8 cellular contexts compared by ENCODE assay signal in genomic region chr11:67347964-67348749, GRCh38. TPM values are rescaled to one million over a fixed set of nuclear protein-coding genes. Genes with fewer than 3 reads are reported as not detected.
DNase-seq lines count a peak whose midpoint lies in the region; ATAC-seq and TF ChIP-seq lines count a peak whose summit lies in the region.
"Had no signal": no experiment of that assay in that cellular context is flagged by ENCODE, and none has a peak within 500 bp of the region (broad histone marks: within the 10 kb centered on the region; RNA-seq: fewer than 3 reads in every experiment).

No MANE protein-coding gene starts in this region.

- intact Hi-C loops in Caco-2 (cut with micrococcal nuclease; ENCODE audit: unreplicated experiment) = no loop called here
- intact Hi-C loops in thyroid gland (cut with DNase I) = loop anchor here (5.0 kb wide), 1 partner anchor 34 kb away; no protein-coding TSS in a partner anchor

- DNase-seq in Caco-2 (peak; percentile 69 to 74), NCI-H82 treated with DMSO at 0.1 percent for 48 hours (lab: John Stamatoyannopoulos, UW; ENCODE audit: unreplicated experiment) (peak; percentile 88), fibroblast of lung (ENCODE audit: low read depth in 2 of 2) (peak; percentile 40 to 56), thyroid gland (no peak)
- no peak for DNase-seq in activated CD8-positive, alpha-beta memory T cell treated with anti-CD3 and anti-CD28 coated beads, Interleukin-2, amount 50 U/mL, for 4 hours
- DNase-seq: NCI-H446, retina had no signal

- no peaks in the 10 kb centered on the region for H4K20me1 ChIP-seq in fibroblast of lung (ENCODE audit: control insufficient read depth, extremely low read depth, insufficient read depth, low read length)

- peak overlapping the region; percentile 8 for H3K4me3 Mint-ChIP-seq in Caco-2 (ENCODE audit: unreplicated experiment)

- no peak for TF ChIP-seq POLR2A in thyroid gland (IDR thresholded peaks at IDR 0.05)

- H3K27ac ChIP-seq in fibroblast of lung (ENCODE audit: insufficient read depth, low read length) (no peak overlapping the region), thyroid gland (no peak overlapping the region)

- peaks cover 4% of the 10 kb centered on the region for H3K79me2 ChIP-seq in fibroblast of lung (ENCODE audit: control insufficient read depth, insufficient read depth, low read length)

- no peaks in the 10 kb centered on the region for H3K9me3 Mint-ChIP-seq in Caco-2 (ENCODE audit: unreplicated experiment)

- 76 to 89% methylated on average over 11 of the region's 11 CpGs for WGBS in thyroid gland, 2 donors

- H3K36me3 Mint-ChIP-seq in Caco-2 (ENCODE audit: insufficient read depth, unreplicated experiment) = peaks cover 9% of the 10 kb centered on the region

- H3K4me2 ChIP-seq in fibroblast of lung (ENCODE audit: extremely low read depth, insufficient read depth, low read length) = no peak overlapping the region

- H3K4me3 ChIP-seq in Caco-2 (ENCODE audit: low read depth, low read length) = no peak overlapping the region
- no peak overlapping the region for H3K4me3 ChIP-seq in fibroblast of lung (replicated peaks in 1 of 4; ENCODE audit: control extremely low read depth in 1 of 4, insufficient read depth in 1 of 4, low read depth in 3 of 4, low read length in 4 of 4)
- no peak overlapping the region for H3K4me3 ChIP-seq in thyroid gland (replicated peaks in 1 of 3)

- CTCF ChIA-PET in Caco-2 (lab: Charles Lee) = interaction anchor here (1.1 to 17.9 kb wide), 3 partner anchors 10 to 34 kb away, joined by 3 to 775 read pairs (median 55); partner anchors contain the start of gene CLCF1

- peaks cover 41% of the 10 kb centered on the region for H3K4me1 ChIP-seq in Caco-2
- H3K4me1 ChIP-seq in fibroblast of lung (ENCODE audit: control insufficient read depth, extremely low read depth, insufficient read depth, low read length) = peaks cover 12% of the 10 kb centered on the region
- H3K4me1 ChIP-seq in thyroid gland = peaks cover 21 to 33% of the 10 kb centered on the region in 2 donors

- TF ChIP-seq CTCF in Caco-2 (IDR thresholded peaks at IDR 0.05; ENCODE audit: insufficient read depth in 1 of 2, low read depth in 1 of 2, low read length in 1 of 2, severe bottlenecking in 1 of 2, unreplicated experiment in 1 of 2) (no peak), fibroblast of lung (conservative IDR thresholded peaks at IDR 0.05 in 1 of 2, IDR thresholded peaks at IDR 0.05 in 1 of 2; ENCODE audit: low read depth in 1 of 2, low read length in 2 of 2) (no peak), thyroid gland (IDR thresholded peaks at IDR 0.05) (no peak)

- H3K9ac ChIP-seq in fibroblast of lung (ENCODE audit: insufficient read depth, low read length) = no peak overlapping the region

- no TSS peak for BruUV-seq in Caco-2 (replicated peaks; lab: Mats Ljungman, UMichigan)

- H3K27me3 Mint-ChIP-seq in Caco-2 (ENCODE audit: insufficient read depth, unreplicated experiment) = no peaks in the 10 kb centered on the region

- ATAC-seq in HG03108 (IDR thresholded peaks at IDR 0.05; ENCODE audit: unreplicated experiment) = no peak

- H3K27me3 ChIP-seq in Caco-2 (replicated peaks; ENCODE audit: control insufficient read depth, insufficient read depth, low read length) = no peaks in the 10 kb centered on the region
- H3K27me3 ChIP-seq in fibroblast of lung (ENCODE audit: control insufficient read depth, insufficient read depth, low read length) = no peaks in the 10 kb centered on the region
- H3K27me3 ChIP-seq in thyroid gland = no peaks in the 10 kb centered on the region

- no peak overlapping the region for H2AFZ ChIP-seq in fibroblast of lung (ENCODE audit: low read length)

- H3K27ac Mint-ChIP-seq in Caco-2 (ENCODE audit: unreplicated experiment) = peak overlapping the region; percentile 28

- POLR2A ChIA-PET in Caco-2 (lab: Charles Lee) = no interaction called here

- H3K36me3 ChIP-seq in Caco-2 (ENCODE audit: control insufficient read depth, insufficient read depth, low read length) (no peaks in the 10 kb centered on the region), fibroblast of lung (ENCODE audit: control insufficient read depth, insufficient read depth, low read length) (peaks cover 1% of the 10 kb centered on the region), thyroid gland (no peaks in the 10 kb centered on the region)

- no peaks in the 10 kb centered on the region for H3K9me3 ChIP-seq in Caco-2
- no peaks in the 10 kb centered on the region for H3K9me3 ChIP-seq in fibroblast of lung (ENCODE audit: control insufficient read depth, insufficient read depth, low read depth, low read length)
- no peaks in the 10 kb centered on the region for H3K9me3 ChIP-seq in thyroid gland

- H3K4me1 Mint-ChIP-seq in Caco-2 (ENCODE audit: low read depth, unreplicated experiment) = peaks cover 35% of the 10 kb centered on the region

RNA-seq across cellular contexts. Expression of gene POLD4, which starts 5.2 kb away (rescaled TPM):
- total RNA-seq in Caco-2 (2022) (29.8 and 30.8 TPM in 2 replicates), fibroblast of lung (28.5 and 32.4 TPM in 2 replicates), thyroid gland (100 to 1,000 TPM in 1 of 4 donors, 10 to 100 TPM in 3; 38.6 to 105 (median 60.6) TPM)
- 33.3 and 36.3 TPM in 2 replicates for polyA plus RNA-seq in fibroblast of lung
- polyA plus RNA-seq in fibroblast of lung (2012) = 81.4 and 86.9 TPM in 2 replicates
- 12.6 and 12.9 TPM in 2 replicates for polyA minus RNA-seq in fibroblast of lung (ENCODE audit: low replicate concordance)

RNA-seq across cellular contexts. Expression of gene CLCF1, which starts 25.2 kb away (rescaled TPM):
- total RNA-seq in Caco-2 (2022) = 4.5 and 5.8 TPM in 2 replicates
- 2.3 and 3.6 TPM in 2 replicates for total RNA-seq in fibroblast of lung
- 6.0 and 6.5 TPM in 2 replicates for polyA plus RNA-seq in fibroblast of lung
- 5.9 and 6.7 TPM in 2 replicates for polyA plus RNA-seq in fibroblast of lung (2012)
- 10.7 and 14.4 TPM in 2 replicates for polyA minus RNA-seq in fibroblast of lung (ENCODE audit: low replicate concordance)
- total RNA-seq in thyroid gland = 1 to 10 TPM; 4.3 to 9.4 (median 6.9) TPM

RNA-seq across cellular contexts. Expression of gene RAD9A, which starts 43.6 kb away (rescaled TPM):
- 55.1 and 63.5 TPM in 2 replicates for total RNA-seq in Caco-2 (2022)
- 3.8 and 6.4 TPM in 2 replicates for total RNA-seq in fibroblast of lung
- polyA plus RNA-seq in fibroblast of lung = 3.5 and 5.9 TPM in 2 replicates
- polyA plus RNA-seq in fibroblast of lung (2012) = 5.5 and 9.3 TPM in 2 replicates
- 5.2 and 6.4 TPM in 2 replicates for polyA minus RNA-seq in fibroblast of lung (ENCODE audit: low replicate concordance)
- total RNA-seq in thyroid gland = 10 to 100 TPM; 22.7 to 38.0 (median 31.0) TPM

RNA-seq across cellular contexts. Expression of gene SSH3, which starts 44.8 kb away (rescaled TPM):
- total RNA-seq in Caco-2 (2022) (81.2 and 89.6 TPM in 2 replicates), fibroblast of lung (11.3 and 15.7 TPM in 2 replicates), thyroid gland (10 to 100 TPM; 50.5 to 59.9 (median 54.4) TPM)
- polyA plus RNA-seq in fibroblast of lung = 6.9 and 7.5 TPM in 2 replicates
- 28.9 and 30.6 TPM in 2 replicates for polyA plus RNA-seq in fibroblast of lung (2012)
- polyA minus RNA-seq in fibroblast of lung (ENCODE audit: low replicate concordance) = 15.6 and 18.8 TPM in 2 replicates

RNA-seq across cellular contexts. Expression of gene PPP1CA, which starts 53.5 kb away (rescaled TPM):
- 384 and 389 TPM in 2 replicates for total RNA-seq in Caco-2 (2022)
- total RNA-seq in fibroblast of lung = 90.7 and 104 TPM in 2 replicates
- polyA plus RNA-seq in fibroblast of lung = 135 and 218 TPM in 2 replicates
- 147 and 213 TPM in 2 replicates for polyA plus RNA-seq in fibroblast of lung (2012)
- 287 and 410 TPM in 2 replicates for polyA minus RNA-seq in fibroblast of lung (ENCODE audit: low replicate concordance)
- total RNA-seq in thyroid gland = 100 to 1,000 TPM; 164 to 216 (median 191) TPM

Comparison
In these comparisons a context has a peak if more than half of its experiments do, and no peak if none do; other contexts are left out.
1. DNase-seq: peak in Caco-2 (2 of 2), NCI-H82 treated with DMSO at 0.1 percent for 48 hours (single experiment) and fibroblast of lung (2 of 2); none in thyroid gland (0 of 2) and activated CD8-positive, alpha-beta memory T cell treated with anti-CD3 and anti-CD28 coated beads, Interleukin-2, amount 50 U/mL, for 4 hours (single experiment).